ENCODE assay signal across 3 cellular contexts in genomic region chr1:154553056-154553822, GRCh38.
TF ChIP-seq lines count a peak whose summit lies in the region.

No MANE protein-coding gene starts in this region.

TF ChIP-seq in SK-N-SH, 30 proteins besides CTCF, POLR2A, EP300 and RAD21:
- TF ChIP-seq, protein P1, sequence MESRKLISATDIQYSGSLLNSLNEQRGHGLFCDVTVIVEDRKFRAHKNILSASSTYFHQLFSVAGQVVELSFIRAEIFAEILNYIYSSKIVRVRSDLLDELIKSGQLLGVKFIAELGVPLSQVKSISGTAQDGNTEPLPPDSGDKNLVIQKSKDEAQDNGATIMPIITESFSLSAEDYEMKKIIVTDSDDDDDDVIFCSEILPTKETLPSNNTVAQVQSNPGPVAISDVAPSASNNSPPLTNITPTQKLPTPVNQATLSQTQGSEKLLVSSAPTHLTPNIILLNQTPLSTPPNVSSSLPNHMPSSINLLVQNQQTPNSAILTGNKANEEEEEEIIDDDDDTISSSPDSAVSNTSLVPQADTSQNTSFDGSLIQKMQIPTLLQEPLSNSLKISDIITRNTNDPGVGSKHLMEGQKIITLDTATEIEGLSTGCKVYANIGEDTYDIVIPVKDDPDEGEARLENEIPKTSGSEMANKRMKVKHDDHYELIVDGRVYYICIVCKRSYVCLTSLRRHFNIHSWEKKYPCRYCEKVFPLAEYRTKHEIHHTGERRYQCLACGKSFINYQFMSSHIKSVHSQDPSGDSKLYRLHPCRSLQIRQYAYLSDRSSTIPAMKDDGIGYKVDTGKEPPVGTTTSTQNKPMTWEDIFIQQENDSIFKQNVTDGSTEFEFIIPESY (IDR thresholded peaks at IDR 0.05; ENCODE audit: borderline replicate concordance, low read depth), result no peak
- TF ChIP-seq NFIC (IDR thresholded peaks at IDR 0.05; ENCODE audit: borderline replicate concordance), result peak; percentile 26; the same call in 1 of the 2 replicates

TF ChIP-seq in SK-N-SH treated with all-trans-retinoic acid at 6 μM for 48 hours, 23 proteins besides CTCF, POLR2A, EP300 and RAD21 (continues in another document):
- TF ChIP-seq, protein P2, sequence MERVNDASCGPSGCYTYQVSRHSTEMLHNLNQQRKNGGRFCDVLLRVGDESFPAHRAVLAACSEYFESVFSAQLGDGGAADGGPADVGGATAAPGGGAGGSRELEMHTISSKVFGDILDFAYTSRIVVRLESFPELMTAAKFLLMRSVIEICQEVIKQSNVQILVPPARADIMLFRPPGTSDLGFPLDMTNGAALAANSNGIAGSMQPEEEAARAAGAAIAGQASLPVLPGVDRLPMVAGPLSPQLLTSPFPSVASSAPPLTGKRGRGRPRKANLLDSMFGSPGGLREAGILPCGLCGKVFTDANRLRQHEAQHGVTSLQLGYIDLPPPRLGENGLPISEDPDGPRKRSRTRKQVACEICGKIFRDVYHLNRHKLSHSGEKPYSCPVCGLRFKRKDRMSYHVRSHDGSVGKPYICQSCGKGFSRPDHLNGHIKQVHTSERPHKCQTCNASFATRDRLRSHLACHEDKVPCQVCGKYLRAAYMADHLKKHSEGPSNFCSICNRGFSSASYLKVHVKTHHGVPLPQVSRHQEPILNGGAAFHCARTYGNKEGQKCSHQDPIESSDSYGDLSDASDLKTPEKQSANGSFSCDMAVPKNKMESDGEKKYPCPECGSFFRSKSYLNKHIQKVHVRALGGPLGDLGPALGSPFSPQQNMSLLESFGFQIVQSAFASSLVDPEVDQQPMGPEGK (CRISPR knock-in tag; IDR thresholded peaks at IDR 0.05; ENCODE audit: borderline replicate concordance), result no peak
- TF ChIP-seq ZFP3 (CRISPR knock-in tag; IDR thresholded peaks at IDR 0.05) (no peak), CSDC2 (CRISPR knock-in tag; IDR thresholded peaks at IDR 0.05) (no peak), ZC3H10 (CRISPR knock-in tag; IDR thresholded peaks at IDR 0.05) (no peak), BACH2 (CRISPR knock-in tag; IDR thresholded peaks at IDR 0.05; ENCODE audit: borderline replicate concordance) (no peak), POU6F1 (CRISPR knock-in tag; IDR thresholded peaks at IDR 0.05; ENCODE audit: borderline replicate concordance, low read depth) (no peak), ZNF8 (CRISPR knock-in tag; IDR thresholded peaks at IDR 0.05) (no peak), CREB5 (CRISPR knock-in tag; IDR thresholded peaks at IDR 0.05; ENCODE audit: low read depth) (no peak), TSHZ2 (CRISPR knock-in tag; IDR thresholded peaks at IDR 0.05) (no peak), RARB (CRISPR knock-in tag; IDR thresholded peaks at IDR 0.05) (no peak), ESRRG (CRISPR knock-in tag; IDR thresholded peaks at IDR 0.05) (no peak), OSR1 (CRISPR knock-in tag; IDR thresholded peaks at IDR 0.05) (no peak), PPARA (CRISPR knock-in tag; IDR thresholded peaks at IDR 0.05; ENCODE audit: borderline replicate concordance) (no peak), ZNF565 (CRISPR knock-in tag; conservative IDR thresholded peaks at IDR 0.05; ENCODE audit: low read depth) (no peak)
- TF ChIP-seq, protein P3, sequence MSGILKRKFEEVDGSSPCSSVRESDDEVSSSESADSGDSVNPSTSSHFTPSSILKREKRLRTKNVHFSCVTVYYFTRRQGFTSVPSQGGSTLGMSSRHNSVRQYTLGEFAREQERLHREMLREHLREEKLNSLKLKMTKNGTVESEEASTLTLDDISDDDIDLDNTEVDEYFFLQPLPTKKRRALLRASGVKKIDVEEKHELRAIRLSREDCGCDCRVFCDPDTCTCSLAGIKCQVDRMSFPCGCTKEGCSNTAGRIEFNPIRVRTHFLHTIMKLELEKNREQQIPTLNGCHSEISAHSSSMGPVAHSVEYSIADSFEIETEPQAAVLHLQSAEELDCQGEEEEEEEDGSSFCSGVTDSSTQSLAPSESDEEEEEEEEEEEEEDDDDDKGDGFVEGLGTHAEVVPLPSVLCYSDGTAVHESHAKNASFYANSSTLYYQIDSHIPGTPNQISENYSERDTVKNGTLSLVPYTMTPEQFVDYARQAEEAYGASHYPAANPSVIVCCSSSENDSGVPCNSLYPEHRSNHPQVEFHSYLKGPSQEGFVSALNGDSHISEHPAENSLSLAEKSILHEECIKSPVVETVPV (CRISPR knock-in tag; IDR thresholded peaks at IDR 0.05), result no peak

TF ChIP-seq in K562, 482 proteins besides CTCF, POLR2A, EP300 and RAD21:
- no peak for TF ChIP-seq CREBBP (IDR thresholded peaks at IDR 0.05; ENCODE audit: low read depth, low read length)
- peak; percentile 65; the same call in 1 of the 2 replicates for TF ChIP-seq NFIX (CRISPR knock-in tag; IDR thresholded peaks at IDR 0.05; ENCODE audit: low read depth)
- TF ChIP-seq NFIC (IDR thresholded peaks at IDR 0.05), result peak; percentile 93
